11 cellular contexts compared by ENCODE assay signal in the genomic region with DNA sequence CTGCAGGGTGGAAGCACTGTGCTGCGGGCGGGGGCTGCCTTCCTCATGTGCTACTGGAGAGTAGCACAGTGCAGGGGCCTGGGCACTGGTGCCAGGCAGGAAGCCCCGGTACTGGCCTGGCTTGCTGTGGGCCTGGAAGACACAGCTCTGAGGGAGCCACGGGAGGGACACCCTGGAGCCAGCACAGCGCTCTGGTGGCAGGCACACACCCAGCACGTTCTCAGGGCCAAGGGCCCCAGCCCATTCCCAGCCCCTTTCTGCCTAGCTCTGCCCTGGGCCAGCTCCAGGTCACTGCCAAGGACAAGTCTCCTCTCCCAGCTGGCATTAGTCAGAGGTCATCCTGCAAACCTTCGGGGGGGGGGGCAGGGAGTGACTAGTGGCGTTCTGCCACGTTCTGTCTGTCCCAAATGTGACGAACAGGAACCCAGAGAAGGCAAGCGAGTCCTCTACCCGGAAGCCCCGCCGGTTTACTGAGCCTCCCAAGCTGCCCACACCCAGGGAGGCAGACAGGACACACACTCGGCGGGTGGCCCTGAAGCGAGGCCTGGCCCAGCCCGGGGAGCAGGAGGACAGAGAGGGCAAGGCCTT. TPM values are rescaled to one million over a fixed set of nuclear protein-coding genes. Genes with fewer than 3 reads are reported as not detected.
DNase-seq lines count a peak whose midpoint lies in the region; ATAC-seq and TF ChIP-seq lines count a peak whose summit lies in the region.
"Not testable (repeated sequence)": the region's sequence is repeated elsewhere in the genome, so short reads cannot be mapped to it uniquely, and the experiment has no call there.
"Had no signal": no experiment of that assay in that cellular context is flagged by ENCODE, and none has a peak within 500 bp of the region (broad histone marks: within the 10 kb centered on the region; RNA-seq: fewer than 3 reads in every experiment).

No MANE protein-coding gene starts in this region.

- ATAC-seq in Right ventricle myocardium superior (ENCODE audit: poor library complexity) (peak; percentile 78), right cardiac atrium (peak; percentile 60)

- DNase-seq in A172 (ENCODE audit: low spot score) = peak; percentile 29
- peak in 6 of 7 donors; percentile 66 to 84 (median 80) for DNase-seq in adrenal gland
- peak; percentile 65 for DNase-seq in Right ventricle myocardium superior
- peak in 1 of 3 donors; percentile 66 for DNase-seq in right cardiac atrium
- peak; percentile 53 for DNase-seq in stomach

- not testable (repeated sequence) for H3K27me3 ChIP-seq in adrenal gland; esophagus (ENCODE audit: control insufficient read depth in 1 of 2, insufficient read depth in 2 of 2, low read length in 2 of 2); right cardiac atrium (ENCODE audit: control insufficient read depth, insufficient read depth); mucosa of rectum (ENCODE audit: control insufficient read depth in 2 of 2, insufficient read depth in 2 of 2, low read length in 2 of 2); rectal smooth muscle tissue (ENCODE audit: control insufficient read depth, insufficient read depth, low read length); stomach

- not testable (repeated sequence) for H3K9me3 ChIP-seq in adrenal gland (replicated peaks in 1 of 3); esophagus (ENCODE audit: control insufficient read depth in 2 of 2, insufficient read depth in 1 of 2, low read depth in 1 of 2, low read length in 1 of 2); right cardiac atrium (ENCODE audit: control insufficient read depth, low read length); mucosa of rectum (ENCODE audit: control insufficient read depth in 2 of 2, low read length in 2 of 2); stomach

- TF ChIP-seq CTCF in adrenal gland (IDR thresholded peaks at IDR 0.05); stomach (IDR thresholded peaks at IDR 0.05): not testable (repeated sequence)

- TF ChIP-seq POLR2A in adrenal gland (IDR thresholded peaks at IDR 0.05) = peak in 1 of 2 donors; percentile 35
- TF ChIP-seq POLR2A in stomach (IDR thresholded peaks at IDR 0.05) = not testable (repeated sequence)

- intact Hi-C loops in adrenal gland (cut with DNase I); Right ventricle myocardium superior (cut with DNase I); right cardiac atrium (cut with DNase I); stomach (cut with DNase I; ENCODE audit: low total_unique reads): not testable (repeated sequence)

- H3K27ac ChIP-seq in adrenal gland (peak overlapping the region in 4 of 5 donors; percentile 41 to 83 (median 73)), esophagus (ENCODE audit: low read depth in 2 of 2, low read length in 1 of 2) (peak overlapping the region; percentile 39 to 45), right cardiac atrium (ENCODE audit: low read length) (peak overlapping the region; percentile 94), mucosa of rectum (ENCODE audit: low read depth in 2 of 2, low read length in 2 of 2) (peak overlapping the region; percentile 91 to 95), rectal smooth muscle tissue (ENCODE audit: low read depth, low read length) (peak overlapping the region; percentile 81), stomach (peak overlapping the region; percentile 41 to 63 (median 44))

- H3K9ac ChIP-seq in mucosa of rectum (ENCODE audit: low read depth in 1 of 2, low read length in 2 of 2) = peak overlapping the region in 1 of 2 donors; percentile 80
- not testable (repeated sequence) for H3K9ac ChIP-seq in rectal smooth muscle tissue (ENCODE audit: low read length)

- not testable (repeated sequence) for H3K4me1 ChIP-seq in adrenal gland (replicated peaks in 1 of 2); right cardiac atrium (ENCODE audit: control insufficient read depth, insufficient read depth, low read length); rectal smooth muscle tissue (ENCODE audit: control insufficient read depth, insufficient read depth, low read length)
- H3K4me1 ChIP-seq in esophagus (ENCODE audit: control insufficient read depth in 2 of 2, insufficient read depth in 2 of 2, low read length in 1 of 2) (peaks cover 0 to 17% of the 10 kb centered on the region in 2 donors), mucosa of rectum (ENCODE audit: control insufficient read depth in 2 of 2, insufficient read depth in 2 of 2, low read length in 2 of 2) (peaks cover 24 to 43% of the 10 kb centered on the region in 2 donors), stomach (peaks cover 6 to 39% (median 22%) of the 10 kb centered on the region in 4 donors)

- H3K36me3 ChIP-seq in adrenal gland (replicated peaks in 1 of 2) (peaks cover 0 to 16% of the 10 kb centered on the region in 2 donors), esophagus (ENCODE audit: control insufficient read depth in 2 of 2, insufficient read depth in 2 of 2, low read length in 1 of 2) (peaks cover 0 to 19% of the 10 kb centered on the region in 2 donors), stomach (peaks cover 0 to 80% (median 67%) of the 10 kb centered on the region in 4 donors)
- H3K36me3 ChIP-seq in mucosa of rectum (ENCODE audit: control insufficient read depth in 2 of 2, insufficient read depth in 2 of 2, low read length in 2 of 2); rectal smooth muscle tissue (ENCODE audit: control insufficient read depth, insufficient read depth, low read length): not testable (repeated sequence)

- H3K4me3 ChIP-seq in adrenal gland; esophagus (ENCODE audit: low read depth in 1 of 2, low read length in 2 of 2); right cardiac atrium (ENCODE audit: low read length); mucosa of rectum (ENCODE audit: low read length in 2 of 2); rectal smooth muscle tissue (ENCODE audit: low read length); stomach: not testable (repeated sequence)

- WGBS in adrenal gland, 4 donors = 39 to 55% (median 54%) methylated on average over 2 to 18 of the region's 18 CpGs; no CpG with 5 or more reads in 1 of the 4 donors
- WGBS in esophagus, 2 donors = 49 to 71% methylated on average over 17 to 18 of the region's 18 CpGs
- 54% methylated on average over 18 of the region's 18 CpGs for WGBS in right cardiac atrium
- WGBS in stomach, 5 donors = 46 to 68% (median 52%) methylated on average over 8 to 18 of the region's 18 CpGs

- TF ChIP-seq EP300 in stomach (IDR thresholded peaks at IDR 0.05) = not testable (repeated sequence)

RNA-seq across cellular contexts. Expression of gene SLC6A8, which starts 12.2 kb away (rescaled TPM):
- 17.1 and 25.6 TPM in 2 replicates for total RNA-seq in A172 (2014; rRNA removed; shearing (Covaris generic))
- total RNA-seq in adrenal gland = 100 to 1,000 TPM in 4 of 8 donors, 10 to 100 TPM in 4; 37.2 to 136 (median 92.7) TPM
- polyA plus RNA-seq in adrenal gland = 100 to 1,000 TPM in 1 of 3 donors, 10 to 100 TPM in 2; 51.8 to 118 (median 63.0) TPM
- polyA plus RNA-seq in esophagus = 10 to 100 TPM; 33.0 to 41.4 TPM
- 192 TPM for total RNA-seq in Right ventricle myocardium superior
- total RNA-seq in right cardiac atrium = 100 to 1,000 TPM; 107 to 191 (median 151) TPM
- 131 TPM for polyA plus RNA-seq in right cardiac atrium
- 10 to 100 TPM; 17.7 to 32.7 (median 19.1) TPM for total RNA-seq in stomach
- 10 to 100 TPM in 2 of 3 donors, 1 to 10 TPM in 1; 7.3 to 30.9 (median 15.9) TPM for polyA plus RNA-seq in stomach

RNA-seq across cellular contexts. Expression of gene BCAP31, which starts 24.3 kb away (rescaled TPM):
- 523 and 538 TPM in 2 replicates for total RNA-seq in A172 (2014; rRNA removed; shearing (Covaris generic))
- total RNA-seq in adrenal gland (100 to 1,000 TPM; 168 to 343 (median 277) TPM), Right ventricle myocardium superior (86.4 TPM), right cardiac atrium (100 to 1,000 TPM; 111 to 143 (median 123) TPM), stomach (100 to 1,000 TPM in 1 of 5 donors, 10 to 100 TPM in 3, under 1 TPM in 1; 0.58 to 121 (median 75.9) TPM)
- polyA plus RNA-seq in adrenal gland (100 to 1,000 TPM; 121 to 274 (median 218) TPM), esophagus (100 to 1,000 TPM in 1 of 2 donors, 10 to 100 TPM in 1; 98.8 to 185 TPM), right cardiac atrium (149 TPM), stomach (100 to 1,000 TPM in 1 of 3 donors, 10 to 100 TPM in 2; 49.6 to 156 (median 88.0) TPM)

RNA-seq across cellular contexts. Expression of gene ABCD1, which starts 24.8 kb away (rescaled TPM):
- 44.7 and 44.8 TPM in 2 replicates for total RNA-seq in A172 (2014; rRNA removed; shearing (Covaris generic))
- total RNA-seq in adrenal gland (10 to 100 TPM; 36.5 to 78.0 (median 53.4) TPM), Right ventricle myocardium superior (14.7 TPM), right cardiac atrium (10 to 100 TPM; 14.1 to 15.9 (median 15.5) TPM), stomach (10 to 100 TPM in 3 of 5 donors, 1 to 10 TPM in 2; 2.4 to 22.3 (median 14.5) TPM)
- polyA plus RNA-seq in adrenal gland (10 to 100 TPM; 29.7 to 58.6 (median 42.3) TPM), esophagus (1 to 10 TPM; 1.8 to 2.9 TPM), right cardiac atrium (11.0 TPM), stomach (1 to 10 TPM; 3.2 to 3.7 (median 3.4) TPM)

RNA-seq across cellular contexts. Expression of gene PNCK, which starts 26.3 kb away (rescaled TPM):
- total RNA-seq in A172 (2014; rRNA removed; shearing (Covaris generic)) = 0.48 and 2.7 TPM in 2 replicates
- total RNA-seq in adrenal gland (1 to 10 TPM in 3 of 8 donors, under 1 TPM in 3, not detected in 2; 0.48 to 2.7 (median 1.1) TPM), Right ventricle myocardium superior (8.1 TPM), right cardiac atrium (10 to 100 TPM in 2 of 4 donors, 1 to 10 TPM in 2; 7.8 to 12.4 (median 11.0) TPM), stomach (10 to 100 TPM in 2 of 5 donors, 1 to 10 TPM in 2, under 1 TPM in 1; 0.87 to 21.0 (median 8.3) TPM)
- polyA plus RNA-seq in adrenal gland (1 to 10 TPM in 2 of 3 donors, under 1 TPM in 1; 0.42 to 6.5 (median 1.9) TPM), esophagus (1 to 10 TPM; 5.0 to 6.4 TPM), right cardiac atrium (9.1 TPM), stomach (10 to 100 TPM in 1 of 3 donors, under 1 TPM in 1, not detected in 1; 0.44 to 14.9 TPM)
- total RNA-seq: CD8-positive, alpha-beta memory T cell; G401; MCF 10A had no signal
- polyA plus RNA-seq: CD8-positive, alpha-beta memory T cell had no signal

RNA-seq across cellular contexts. Expression of gene DUSP9, which starts 52.9 kb away (rescaled TPM):
- total RNA-seq in A172 (2014; rRNA removed; shearing (Covaris generic)) = 9.0 and 9.3 TPM in 2 replicates
- total RNA-seq in adrenal gland (under 1 TPM in 5 of 8 donors, not detected in 3; 0.11 to 0.28 (median 0.23) TPM), Right ventricle myocardium superior (not detected), right cardiac atrium (under 1 TPM in 1 of 4 donors, not detected in 3; 0.14 TPM), stomach (under 1 TPM in 1 of 5 donors, not detected in 4; 0.18 TPM)
- polyA plus RNA-seq in adrenal gland (not detected), esophagus (under 1 TPM; 0.18 to 0.46 TPM), right cardiac atrium (not detected), stomach (under 1 TPM in 1 of 3 donors, not detected in 2; 0.25 TPM)
- total RNA-seq: MCF 10A had no signal

Comparison
In these comparisons a context has a peak if more than half of its experiments do, and no peak if none do; other contexts are left out.
1. H3K27ac ChIP-seq: peak in every context shown above with its lines; median percentile 94 in right cardiac atrium; 93 in mucosa of rectum; 81 in rectal smooth muscle tissue; 73 in adrenal gland; 44 in stomach; 42 in esophagus.